Comparison of ENCODE assay signal across 1 cellular context in genomic region chr5:17189381-17190036, GRCh38.
TF ChIP-seq lines count a peak whose summit lies in the region.

No MANE protein-coding gene starts in this region.

TF ChIP-seq in IMR-90, 13 proteins besides CTCF, POLR2A, EP300 and RAD21:
- TF ChIP-seq MXI1 (IDR thresholded peaks at IDR 0.05; ENCODE audit: borderline replicate concordance, low read depth, low read length) (no peak), SMC3 (IDR thresholded peaks at IDR 0.05; ENCODE audit: low read depth, low read length) (peak; percentile 81)
